ENCODE assay signal across 9 cellular contexts in genomic region chr11:64925536-64926449, GRCh38. TPM values are rescaled to one million over a fixed set of nuclear protein-coding genes. Genes with fewer than 3 reads are reported as not detected.
DNase-seq lines count a peak whose midpoint lies in the region; ATAC-seq lines count a peak whose summit lies in the region.
"Had no signal": no experiment of that assay in that cellular context is flagged by ENCODE, and none has a peak within 500 bp of the region (broad histone marks: within the 10 kb centered on the region; RNA-seq: fewer than 3 reads in every experiment).

No MANE protein-coding gene starts in this region.

- H3K9ac ChIP-seq in HUES64 (ENCODE audit: low read depth, low read length) = no peak overlapping the region

- peaks cover 13% of the 10 kb centered on the region for H3K4me1 Mint-ChIP-seq in activated naive CD8-positive, alpha-beta T cell treated with anti-CD3 and anti-CD28 coated beads for 36 hours
- peaks cover 14 to 16% of the 10 kb centered on the region in 2 donors for H3K4me1 Mint-ChIP-seq in immature natural killer cell
- peaks cover 16 to 34% of the 10 kb centered on the region in 2 donors for H3K4me1 Mint-ChIP-seq in stimulated activated naive B cell treated with anti-CD40 and anti-IgM and Interleukin-4, amounts not matched to agents 10 μg/mL and 1 μg/mL and 100 μg/mL, for 72 hours

- no peak for DNase-seq in activated naive CD8-positive, alpha-beta T cell treated with anti-CD3 and anti-CD28 coated beads for 36 hours
- DNase-seq in immature natural killer cell (no peak), RPMI8226 (no peak), NCI-H1105 treated with DMSO at 0.1 percent for 48 hours (lab: John Stamatoyannopoulos, UW) (no peak)
- no peak for DNase-seq in stimulated activated naive B cell treated with anti-CD40 and anti-IgM and Interleukin-4, amounts not matched to agents 10 μg/mL and 1 μg/mL and 100 μg/mL, for 72 hours
- DNase-seq: NCI-H1694 had no signal

- peak overlapping the region; percentile 91 for H3K4me3 Mint-ChIP-seq in activated naive CD8-positive, alpha-beta T cell treated with anti-CD3 and anti-CD28 coated beads for 36 hours
- H3K4me3 Mint-ChIP-seq in immature natural killer cell = peak overlapping the region; percentile 82 to 97 (median 86)
- peak overlapping the region; percentile 93 to 100 for H3K4me3 Mint-ChIP-seq in stimulated activated naive B cell treated with anti-CD40 and anti-IgM and Interleukin-4, amounts not matched to agents 10 μg/mL and 1 μg/mL and 100 μg/mL, for 72 hours

- peaks cover 6% of the 10 kb centered on the region; the same call in 1 of the 2 replicates for H3K27me3 ChIP-seq in HUES64 (ENCODE audit: insufficient read depth, low read length)

- H3K9me3 ChIP-seq in HUES64 (ENCODE audit: insufficient read depth, low read depth, low read length) = no peaks in the 10 kb centered on the region

- H3K27ac ChIP-seq in HUES64 (ENCODE audit: low read depth, low read length) = no peak overlapping the region

- peak overlapping the region; percentile 63 for H3K4me3 ChIP-seq in HUES64 (ENCODE audit: low read length)

- H3K36me3 Mint-ChIP-seq in activated naive CD8-positive, alpha-beta T cell treated with anti-CD3 and anti-CD28 coated beads for 36 hours = peaks cover 2% of the 10 kb centered on the region
- peaks cover 4 to 18% (median 9%) of the 10 kb centered on the region in 3 donors for H3K36me3 Mint-ChIP-seq in immature natural killer cell
- H3K36me3 Mint-ChIP-seq in stimulated activated naive B cell treated with anti-CD40 and anti-IgM and Interleukin-4, amounts not matched to agents 10 μg/mL and 1 μg/mL and 100 μg/mL, for 72 hours = peaks cover 16 to 31% of the 10 kb centered on the region in 2 donors

- H3K4me1 ChIP-seq in HUES64 (ENCODE audit: insufficient read depth, low read length) = no peaks in the 10 kb centered on the region

- no peaks in the 10 kb centered on the region for H3K36me3 ChIP-seq in HUES64 (ENCODE audit: insufficient read depth, low read length)

- 80% methylated on average over 24 of the region's 24 CpGs for WGBS in HUES64

- no peak overlapping the region for H3K27ac Mint-ChIP-seq in activated naive CD8-positive, alpha-beta T cell treated with anti-CD3 and anti-CD28 coated beads for 36 hours
- peak overlapping the region in 4 of 6 donors; percentile 73 to 95 (median 84) for H3K27ac Mint-ChIP-seq in immature natural killer cell
- H3K27ac Mint-ChIP-seq in stimulated activated naive B cell treated with anti-CD40 and anti-IgM and Interleukin-4, amounts not matched to agents 10 μg/mL and 1 μg/mL and 100 μg/mL, for 72 hours = peak overlapping the region; percentile 90

- no peaks in the 10 kb centered on the region for H3K27me3 Mint-ChIP-seq in activated naive CD8-positive, alpha-beta T cell treated with anti-CD3 and anti-CD28 coated beads for 36 hours
- H3K27me3 Mint-ChIP-seq in immature natural killer cell (ENCODE audit: low read depth in 3 of 3) = peaks cover 0 to 3% (median 0%) of the 10 kb centered on the region in 3 donors
- H3K27me3 Mint-ChIP-seq in stimulated activated naive B cell treated with anti-CD40 and anti-IgM and Interleukin-4, amounts not matched to agents 10 μg/mL and 1 μg/mL and 100 μg/mL, for 72 hours = no peaks in the 10 kb centered on the region

- H3K9me3 Mint-ChIP-seq in activated naive CD8-positive, alpha-beta T cell treated with anti-CD3 and anti-CD28 coated beads for 36 hours = no peaks in the 10 kb centered on the region
- no peaks in the 10 kb centered on the region for H3K9me3 Mint-ChIP-seq in immature natural killer cell
- H3K9me3 Mint-ChIP-seq in stimulated activated naive B cell treated with anti-CD40 and anti-IgM and Interleukin-4, amounts not matched to agents 10 μg/mL and 1 μg/mL and 100 μg/mL, for 72 hours = no peaks in the 10 kb centered on the region

- no peak for ATAC-seq in stimulated activated naive B cell treated with anti-CD40 and anti-IgM and Interleukin-4, amounts not matched to agents 10 μg/mL and 1 μg/mL and 100 μg/mL, for 72 hours (replicated peaks)
- ATAC-seq in HG03135 (IDR thresholded peaks at IDR 0.05; ENCODE audit: unreplicated experiment) (no peak), HG03175 (IDR thresholded peaks at IDR 0.05; ENCODE audit: unreplicated experiment) (no peak)

RNA-seq across cellular contexts. Expression of gene PPP2R5B, which starts 1.3 kb away (rescaled TPM):
- 3.0 TPM for polyA plus RNA-seq in HUES64 (2013, experiment 1 of 2)
- 5.3 TPM for polyA plus RNA-seq in HUES64 (2013, experiment 2 of 2)
- 10 to 100 TPM; 11.3 to 11.4 TPM for total RNA-seq in activated naive CD8-positive, alpha-beta T cell treated with anti-CD3 and anti-CD28 coated beads for 36 hours
- 10 to 100 TPM in 2 of 3 donors, 1 to 10 TPM in 1; 7.8 to 14.6 (median 14.0) TPM for polyA plus RNA-seq in immature natural killer cell

RNA-seq across cellular contexts. Expression of gene ATG2A, which starts 8.8 kb away (rescaled TPM):
- 8.8 TPM for polyA plus RNA-seq in HUES64 (2013, experiment 1 of 2)
- polyA plus RNA-seq in HUES64 (2013, experiment 2 of 2) = 8.9 TPM
- 10 to 100 TPM; 17.3 to 18.0 TPM for total RNA-seq in activated naive CD8-positive, alpha-beta T cell treated with anti-CD3 and anti-CD28 coated beads for 36 hours
- polyA plus RNA-seq in immature natural killer cell = 10 to 100 TPM in 1 of 3 donors, 1 to 10 TPM in 2; 3.7 to 10.0 (median 6.7) TPM

RNA-seq across cellular contexts. Expression of gene GPHA2, which starts 9.9 kb away (rescaled TPM):
- polyA plus RNA-seq in HUES64 (2013, experiment 1 of 2) = 0.60 TPM
- polyA plus RNA-seq in HUES64 (2013, experiment 2 of 2) = 0.63 TPM
- not detected for total RNA-seq in activated naive CD8-positive, alpha-beta T cell treated with anti-CD3 and anti-CD28 coated beads for 36 hours
- polyA plus RNA-seq in immature natural killer cell = not detected

RNA-seq across cellular contexts. Expression of gene MAJIN, which starts 46.1 kb away (rescaled TPM):
- not detected for polyA plus RNA-seq in HUES64 (2013, experiment 1 of 2)
- not detected for polyA plus RNA-seq in HUES64 (2013, experiment 2 of 2)
- total RNA-seq in activated naive CD8-positive, alpha-beta T cell treated with anti-CD3 and anti-CD28 coated beads for 36 hours = under 1 TPM in 1 of 2 experiments, not detected in 1; 0.14 TPM
- not detected for polyA plus RNA-seq in immature natural killer cell

RNA-seq across cellular contexts. Expression of gene EHD1, which starts 47.4 kb away (rescaled TPM):
- 20.5 TPM for polyA plus RNA-seq in HUES64 (2013, experiment 1 of 2)
- polyA plus RNA-seq in HUES64 (2013, experiment 2 of 2) = 19.7 TPM
- total RNA-seq in activated naive CD8-positive, alpha-beta T cell treated with anti-CD3 and anti-CD28 coated beads for 36 hours = 100 to 1,000 TPM; 103 to 112 TPM
- polyA plus RNA-seq in immature natural killer cell = 100 to 1,000 TPM; 136 to 247 (median 160) TPM
